Comparison of ENCODE assay signal across 8 cellular contexts in the genomic region with DNA sequence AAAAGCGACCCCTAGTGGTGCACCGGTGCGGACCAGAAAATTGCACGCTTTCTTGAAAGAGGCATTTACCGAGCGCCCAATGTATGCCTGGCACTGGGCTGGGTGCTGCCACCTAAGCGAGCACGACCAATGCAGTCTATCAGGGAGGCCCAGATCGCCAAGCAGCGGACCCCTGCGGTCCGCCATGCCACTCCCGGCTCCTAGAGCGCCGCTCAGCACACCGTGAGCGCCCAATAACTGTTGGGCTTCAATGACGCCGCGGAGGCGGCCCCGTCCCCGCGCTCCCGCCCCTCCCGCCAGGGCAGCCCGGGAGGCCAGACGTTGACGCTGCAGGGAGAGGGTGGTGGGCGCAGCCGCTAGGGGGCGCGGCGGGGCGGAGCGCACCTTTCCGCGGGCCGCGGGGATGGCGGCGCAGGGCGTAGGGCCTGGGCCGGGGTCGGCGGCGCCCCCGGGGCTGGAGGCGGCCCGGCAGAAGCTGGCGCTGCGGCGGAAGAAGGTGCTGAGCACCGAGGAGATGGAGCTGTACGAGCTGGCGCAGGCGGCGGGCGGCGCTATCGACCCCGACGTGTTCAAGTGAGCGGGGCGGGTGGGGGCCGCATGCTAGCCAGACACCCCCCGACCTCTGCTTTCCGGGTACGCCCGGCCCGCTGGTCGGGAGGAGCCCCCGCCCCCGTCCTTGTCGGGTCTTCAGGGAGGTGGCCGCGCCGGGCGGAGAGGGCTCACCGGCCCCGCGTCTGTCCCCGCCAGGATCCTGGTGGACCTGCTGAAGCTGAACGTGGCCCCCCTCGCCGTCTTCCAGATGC. TPM values are rescaled to one million over a fixed set of nuclear protein-coding genes. Genes with fewer than 3 reads are reported as not detected.
DNase-seq lines count a peak whose midpoint lies in the region; ATAC-seq, FAIRE-seq and TF ChIP-seq lines count a peak whose summit lies in the region.
"Not testable (repeated sequence)": the region's sequence is repeated elsewhere in the genome, so short reads cannot be mapped to it uniquely, and the experiment has no call there.

A gene with protein sequence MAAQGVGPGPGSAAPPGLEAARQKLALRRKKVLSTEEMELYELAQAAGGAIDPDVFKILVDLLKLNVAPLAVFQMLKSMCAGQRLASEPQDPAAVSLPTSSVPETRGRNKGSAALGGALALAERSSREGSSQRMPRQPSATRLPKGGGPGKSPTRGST (plus strand): TSS at position 383 of the 803 bp plus-strand sequence. CDS start 21 bp downstream, at position 404.

- H3K9me3 ChIP-seq in BLaER1: not testable (repeated sequence)

- H3K4me3 ChIP-seq in BLaER1: peak within 1 kb of the TSS; percentile 99
- H3K4me3 ChIP-seq in choroid plexus epithelial cell (ENCODE audit: low read depth, low read length): peak within 1 kb of the TSS; percentile 91

- H3K4me2 ChIP-seq in BLaER1: peak within 1 kb of the TSS; percentile 98

- DNase-seq in GM19239 (ENCODE audit: insufficient read length, low spot score): peak; percentile 89
- DNase-seq in NCI-H510A treated with DMSO at 0.1 percent for 48 hours (lab: John Stamatoyannopoulos, UW): peak; percentile 88
- peak; percentile 95 for DNase-seq in activated CD4-positive, alpha-beta T cell treated with anti-CD3 and anti-CD28 coated beads for 36 hours
- DNase-seq in choroid plexus epithelial cell (ENCODE audit: low read depth): peak; percentile 85
- peak; percentile 84 to 93 for DNase-seq in stimulated activated CD4-positive, alpha-beta T cell treated with anti-CD3 and anti-CD28 coated beads, Interleukin-1b, Interleukin-23, amount 100 ng/mL, for 4 hours (ENCODE audit: low read depth in 2 of 2)

- peaks cover 22% of the 10 kb centered on the region for H3K4me1 Mint-ChIP-seq in activated CD4-positive, alpha-beta T cell treated with anti-CD3 and anti-CD28 coated beads for 36 hours

- peaks cover 18% of the 10 kb centered on the region for H3K36me3 Mint-ChIP-seq in activated CD4-positive, alpha-beta T cell treated with anti-CD3 and anti-CD28 coated beads for 36 hours (ENCODE audit: low read depth)

- not testable (repeated sequence) for H3K9me3 Mint-ChIP-seq in activated CD4-positive, alpha-beta T cell treated with anti-CD3 and anti-CD28 coated beads for 36 hours (ENCODE audit: low read depth)

- H4K20me1 ChIP-seq in BLaER1: peaks cover 78% of the 10 kb centered on the region

- intact Hi-C loops in activated CD4-positive, alpha-beta T cell treated with anti-CD3 and anti-CD28 coated beads for 36 hours (cut with DNase I, micrococcal nuclease): loop anchor here (1.0 to 5.0 kb wide), 9 partner anchors 37 to 643 kb away; partner anchors contain the start of genes CCDC74B (in 1 of the 2), IMP4 (in 1 of the 2) and PTPN18 (in 1 of the 2)

- CTCF ChIA-PET in activated CD4-positive, alpha-beta T cell treated with anti-CD3 and anti-CD28 coated beads for 36 hours (lab: Charles Lee): interaction anchor here (0.7 to 2.4 kb wide), 6 partner anchors 149 to 160 kb away, joined by 3 to 13 read pairs (median 6); partner anchors contain the start of gene IMP4

- TF ChIP-seq CTCF in choroid plexus epithelial cell (conservative IDR thresholded peaks at IDR 0.05; ENCODE audit: low read depth, low read length): peak; percentile 48

- POLR2A ChIA-PET in activated CD4-positive, alpha-beta T cell treated with anti-CD3 and anti-CD28 coated beads for 36 hours (lab: Charles Lee): interaction anchor here (0.6 to 1.0 kb wide), 4 partner anchors 11 to 1311 kb away, joined by 3 to 7 read pairs (median 4); partner anchors contain the start of gene IMP4

- H3K27ac ChIP-seq in BLaER1 (peak within 1 kb of the TSS; percentile 94), layer of hippocampus (ENCODE audit: low read depth, low read length) (peak within 1 kb of the TSS; percentile 90)

- H3K36me3 ChIP-seq in BLaER1: peaks cover 45% of the 10 kb centered on the region

- peak within 1 kb of the TSS; percentile 90 for H3K27ac Mint-ChIP-seq in activated CD4-positive, alpha-beta T cell treated with anti-CD3 and anti-CD28 coated beads for 36 hours

- FAIRE-seq in GM19239 (lab: Jason Lieb, UNC): peak; percentile 28

- H3K27me3 ChIP-seq in BLaER1; layer of hippocampus (ENCODE audit: control insufficient read depth, insufficient read depth, low read length): not testable (repeated sequence)

- H3K4me3 Mint-ChIP-seq in activated CD4-positive, alpha-beta T cell treated with anti-CD3 and anti-CD28 coated beads for 36 hours: peak within 1 kb of the TSS; percentile 95

- peaks cover 53% of the 10 kb centered on the region for H3K4me1 ChIP-seq in BLaER1

- peak within 1 kb of the TSS; percentile 97 for H3K9ac ChIP-seq in BLaER1

- peak; percentile 82 for ATAC-seq in HG03442 (IDR thresholded peaks at IDR 0.05; ENCODE audit: unreplicated experiment)
- ATAC-seq in activated CD4-positive, alpha-beta T cell treated with anti-CD3 and anti-CD28 coated beads for 36 hours: peak; percentile 82

- not testable (repeated sequence) for H3K27me3 Mint-ChIP-seq in activated CD4-positive, alpha-beta T cell treated with anti-CD3 and anti-CD28 coated beads for 36 hours

RNA-seq across cellular contexts. Expression of the gene that starts here (rescaled TPM):
- total RNA-seq in activated CD4-positive, alpha-beta T cell treated with anti-CD3 and anti-CD28 coated beads for 36 hours: 100 to 1,000 TPM; 281 to 343 TPM

Comparison
In these comparisons a context has a peak if more than half of its experiments do, and no peak if none do; other contexts are left out.
1. Peak in every context shown above with its lines: DNase-seq, ATAC-seq, H3K4me3 ChIP-seq and H3K27ac ChIP-seq.